24 cellular contexts compared by ENCODE assay signal in genomic region chr14:34610101-34610500, GRCh38. TPM values are rescaled to one million over a fixed set of nuclear protein-coding genes. Genes with fewer than 3 reads are reported as not detected.
A peak's percentile ranks its signal among the peaks of the same experiment; 100 is the strongest.
DNase-seq lines count a peak whose midpoint lies in the region; ATAC-seq, FAIRE-seq and TF ChIP-seq lines count a peak whose summit lies in the region.
"Had no signal": no experiment of that assay in that cellular context is flagged by ENCODE, and none has a peak within 500 bp of the region (broad histone marks: within the 10 kb centered on the region; RNA-seq: fewer than 3 reads in every experiment).

No MANE protein-coding gene starts in this region.

- H2BK20ac ChIP-seq in IMR-90 (ENCODE audit: low read depth, low read length): no peak overlapping the region

- no peak overlapping the region for H4K91ac ChIP-seq in IMR-90 (ENCODE audit: insufficient read depth, low read depth, low read length)

- H3K14ac ChIP-seq in IMR-90 (replicated peaks; ENCODE audit: low read depth, low read length): no peak overlapping the region

- no peaks in the 10 kb centered on the region for H3K27me3 ChIP-seq in IMR-90 (ENCODE audit: control insufficient read depth, insufficient read depth, low read length)
- H3K27me3 ChIP-seq: BE2C, MG63 had no signal

- H3K4me1 ChIP-seq in A549 (peaks cover 25% of the 10 kb centered on the region), IMR-90 (ENCODE audit: control insufficient read depth, insufficient read depth, low read length) (no peaks in the 10 kb centered on the region)
- H3K4me1 ChIP-seq: BE2C had no signal

- POLR2A ChIA-PET in A549 (lab: Yijun Ruan, JAX) (no interaction called here), IMR-90 (lab: Charles Lee; ENCODE audit: unreplicated experiment) (no interaction called here)

- peaks cover 75% of the 10 kb centered on the region for H3K36me3 Mint-ChIP-seq in activated T-cell treated with anti-CD3 and anti-CD28 coated beads, Interleukin-2, amount 50 U/mL, for 24 hours (ENCODE audit: low read depth)
- H3K36me3 Mint-ChIP-seq in nephron progenitor cell (ENCODE audit: low read depth): peaks cover 45% of the 10 kb centered on the region

- TF ChIP-seq EP300 in A549 (IDR thresholded peaks at IDR 0.05): no peak

- H3K27ac ChIP-seq in A549: peak overlapping the region; percentile 15 to 68; a peak in 4 of 6 replicates
- H3K27ac ChIP-seq in IMR-90 (ENCODE audit: insufficient read depth, low read length): peak overlapping the region; percentile 44; the same call in 1 of the 2 replicates
- H3K27ac ChIP-seq: RWPE1 had no signal

- in situ Hi-C loops in IMR-90 (cut with MboI; ENCODE audit: low sequenced_read_pairs): no loop called here

- intact Hi-C loops in IMR-90 (cut with micrococcal nuclease): no loop called here

- TF ChIP-seq POLR2A in A549 (IDR thresholded peaks at IDR 0.05; ENCODE audit: low read length) (no peak), IMR-90 (IDR thresholded peaks at IDR 0.05; ENCODE audit: low read depth, low read length) (no peak)

- H2AK9ac ChIP-seq in IMR-90 (replicated peaks; ENCODE audit: low read depth, low read length, poor library complexity): no peak overlapping the region

- no peak for DNase-seq in activated T-cell treated with anti-CD3 and anti-CD28 coated beads, Interleukin-2, amount 50 U/mL, for 24 hours
- no peak for DNase-seq in activated T-cell treated with anti-CD3 and anti-CD28 coated beads, Interleukin-2, amount 50 U/mL, for 1 hour
- DNase-seq in A549 (ENCODE audit: low read depth in 1 of 2, low spot score in 1 of 2): no peak
- no peak for DNase-seq in IMR-90
- DNase-seq in nephron progenitor cell: no peak
- no peak for DNase-seq in superior temporal gyrus (ENCODE audit: extremely low spot score)
- DNase-seq in cerebellar nuclear complex (lab: John Stamatoyannopoulos, UW): no peak
- DNase-seq: BE2C; CD4-positive, CD25-positive, alpha-beta regulatory T cell; DND-41; Kasumi-1; MG63; NCI-H1048; NCI-H1417 treated with DMSO at 0.1 percent for 48 hours; NCI-H187; NCI-H2227 treated with DMSO at 0.1 percent for 48 hours; NCI-H510A; NCI-H748 treated with DMSO at 0.1 percent for 48 hours; NK-92 treated with Interleukin-12 subunit alpha and Interleukin-12 subunit beta, amount 100 ng/mL, for 24 hours; SHP77 treated with DMSO at 0.1 percent for 48 hours; SK-N-SH had no signal

- CTCF ChIA-PET in A549 (lab: Yijun Ruan, JAX): interaction anchor here (0.8 kb wide), 1 partner anchor 18 kb away, joined by 3 read pairs; no protein-coding TSS in a partner anchor
- CTCF ChIA-PET in IMR-90 (lab: Yijun Ruan, JAX): no interaction called here

- peaks cover 19 to 32% of the 10 kb centered on the region in 2 experiments for H3K79me1 ChIP-seq in IMR-90 (ENCODE audit: low read depth in 1 of 2, low read length in 2 of 2)

- H2BK15ac ChIP-seq in IMR-90 (ENCODE audit: low read depth, low read length): no peak overlapping the region

- H3K4me1 Mint-ChIP-seq in activated T-cell treated with anti-CD3 and anti-CD28 coated beads, Interleukin-2, amount 50 U/mL, for 24 hours (ENCODE audit: low read depth): peaks cover 23% of the 10 kb centered on the region
- H3K4me1 Mint-ChIP-seq in nephron progenitor cell: no peaks in the 10 kb centered on the region

- 0 out of 2 replicates have a peak, but pooled peaks cover 3% of the 10 kb centered on the region for H3K9me1 ChIP-seq in IMR-90 (ENCODE audit: insufficient read depth, low read length)

- H3K56ac ChIP-seq in IMR-90 (ENCODE audit: extremely low read depth, insufficient read depth, low read length): no peak overlapping the region

- H2BK5ac ChIP-seq in IMR-90 (ENCODE audit: low read depth, low read length, poor library complexity, severe bottlenecking): no peak overlapping the region

- no TSS peak for BruUV-seq in IMR-90 (replicated peaks; lab: Mats Ljungman, UMichigan)

- no peak overlapping the region for H2AFZ ChIP-seq in IMR-90 (replicated peaks; ENCODE audit: low read length, poor library complexity)

- H3K4me3 ChIP-seq in A549 (no peak overlapping the region), IMR-90 (ENCODE audit: insufficient read depth, low read depth, low read length) (no peak overlapping the region)
- H3K4me3 ChIP-seq: GM12878, MG63 had no signal

- no peak for TF ChIP-seq RAD21 in A549 (conservative IDR thresholded peaks at IDR 0.05 in 1 of 2, IDR thresholded peaks at IDR 0.05 in 1 of 2)
- no peak for TF ChIP-seq RAD21 in IMR-90 (IDR thresholded peaks at IDR 0.05; ENCODE audit: low read length)

- H3K9ac ChIP-seq in IMR-90 (ENCODE audit: low read depth, low read length): no peak overlapping the region
- H3K9ac ChIP-seq: SK-N-SH had no signal

- no peak for FAIRE-seq in A549 (lab: Jason Lieb, UNC)
- FAIRE-seq: GM12878, H54 had no signal

- no peak overlapping the region for H2BK120ac ChIP-seq in IMR-90 (ENCODE audit: low read depth, low read length)

- no peaks in the 10 kb centered on the region for H3K9me3 ChIP-seq in A549
- H3K9me3 ChIP-seq in IMR-90 (ENCODE audit: control insufficient read depth, insufficient read depth, low read length): no peaks in the 10 kb centered on the region
- H3K9me3 ChIP-seq: BE2C, MG63, SK-N-SH had no signal

- TF ChIP-seq CTCF in A549 (IDR thresholded peaks at IDR 0.05): no peak
- TF ChIP-seq CTCF in IMR-90 (conservative IDR thresholded peaks at IDR 0.05; ENCODE audit: low read depth, low read length): no peak
- TF ChIP-seq CTCF in nephron progenitor cell (IDR thresholded peaks at IDR 0.05): no peak

- WGBS in A549 (ENCODE audit: missing lambda C conversion rate): 40% methylated on average over 3 of the region's 3 CpGs
- no CpG with 5 or more reads among the region's 3 CpGs for whole genome bisulfite sequencing in IMR-90 (ENCODE audit: extremely low coverage in 2 of 2, insufficient read length in 1 of 2), 2 experiments

- H4K5ac ChIP-seq in IMR-90 (ENCODE audit: low read depth, low read length): no peak overlapping the region

- no peak overlapping the region for H4K8ac ChIP-seq in IMR-90 (ENCODE audit: low read depth in 2 of 2, low read length in 2 of 2)

- no peak overlapping the region for H2AK5ac ChIP-seq in IMR-90 (ENCODE audit: low read depth, low read length)

- no peak overlapping the region for H3K4ac ChIP-seq in IMR-90 (ENCODE audit: low read depth, low read length)

- H3K4me3 Mint-ChIP-seq in activated T-cell treated with anti-CD3 and anti-CD28 coated beads, Interleukin-2, amount 50 U/mL, for 24 hours: no peak overlapping the region
- H3K4me3 Mint-ChIP-seq in nephron progenitor cell: no peak overlapping the region
- H3K4me3 Mint-ChIP-seq: CD4-positive, CD25-positive, alpha-beta regulatory T cell had no signal

- H3K27ac Mint-ChIP-seq in activated T-cell treated with anti-CD3 and anti-CD28 coated beads, Interleukin-2, amount 50 U/mL, for 24 hours: peak overlapping the region; percentile 37
- H3K27ac Mint-ChIP-seq in nephron progenitor cell: peak overlapping the region; percentile 64

- peaks cover 2% of the 10 kb centered on the region; the same call in 1 of the 2 replicates for H4K20me1 ChIP-seq in IMR-90 (ENCODE audit: insufficient read depth, low read length)

- no peaks in the 10 kb centered on the region for H3K9me3 Mint-ChIP-seq in activated T-cell treated with anti-CD3 and anti-CD28 coated beads, Interleukin-2, amount 50 U/mL, for 24 hours
- H3K9me3 Mint-ChIP-seq in nephron progenitor cell: no peaks in the 10 kb centered on the region

- H3K23ac ChIP-seq in IMR-90 (ENCODE audit: low read depth, low read length): no peak overlapping the region

- peak; percentile 52 to 56; a peak in 2 of 6 replicates for ATAC-seq in A549
- ATAC-seq in IMR-90 (ENCODE audit: low read depth): no peak
- ATAC-seq: GM12878 had no signal

- H3K4me2 ChIP-seq in A549: peak overlapping the region; percentile 14; the same call in 1 of the 3 replicates
- no peak overlapping the region for H3K4me2 ChIP-seq in IMR-90 (ENCODE audit: low read depth, low read length)
- H3K4me2 ChIP-seq: SK-N-SH had no signal

- no peaks in the 10 kb centered on the region for H3K27me3 Mint-ChIP-seq in activated T-cell treated with anti-CD3 and anti-CD28 coated beads, Interleukin-2, amount 50 U/mL, for 24 hours
- no peaks in the 10 kb centered on the region for H3K27me3 Mint-ChIP-seq in nephron progenitor cell (ENCODE audit: low read depth, poor library complexity)
- H3K27me3 Mint-ChIP-seq: CD4-positive, CD25-positive, alpha-beta regulatory T cell had no signal

- peaks cover 38% of the 10 kb centered on the region for H3K36me3 ChIP-seq in IMR-90 (ENCODE audit: control insufficient read depth, insufficient read depth, low read length)

- H3K18ac ChIP-seq in IMR-90 (ENCODE audit: low read depth, low read length): no peak overlapping the region

- dilution Hi-C loops in IMR-90 (cut with HindIII; ENCODE audit: low sequenced_read_pairs, unreplicated experiment): no loop called here

TF ChIP-seq in A549, 52 proteins besides CTCF, POLR2A, EP300 and RAD21 (continues in another document):
- no peak for TF ChIP-seq NFE2L2 (conservative IDR thresholded peaks at IDR 0.05; ENCODE audit: low read length)
- no peak for TF ChIP-seq ATOH8 (CRISPR knock-in tag; IDR thresholded peaks at IDR 0.05; ENCODE audit: low read depth)
- TF ChIP-seq FOXS1 (CRISPR knock-in tag; IDR thresholded peaks at IDR 0.05): no peak

TF ChIP-seq in IMR-90, 13 proteins besides CTCF, POLR2A, EP300 and RAD21 (continues in another document):
- TF ChIP-seq CEBPB (IDR thresholded peaks at IDR 0.05; ENCODE audit: low read depth, low read length) (no peak), USF2 (IDR thresholded peaks at IDR 0.05; ENCODE audit: low read depth, low read length) (no peak), RCOR1 (IDR thresholded peaks at IDR 0.05; ENCODE audit: insufficient replicate concordance, low read length) (no peak), RFX5 (IDR thresholded peaks at IDR 0.05; ENCODE audit: low read depth, low read length) (no peak), MXI1 (IDR thresholded peaks at IDR 0.05; ENCODE audit: borderline replicate concordance, low read depth, low read length) (no peak), NFE2L2 (IDR thresholded peaks at IDR 0.05; ENCODE audit: low read depth, low read length) (no peak)

RNA-seq across cellular contexts. Expression of gene SNX6, which starts 19.8 kb away (rescaled TPM):
- 99.4 and 149 TPM in 2 replicates for polyA plus RNA-seq in A549 (2011; rRNA removed)
- polyA plus RNA-seq in A549 (2012; cell fraction: cytosol; rRNA removed): 35.3 and 41.6 TPM in 2 replicates
- 30.4 and 68.7 TPM in 2 replicates for polyA plus RNA-seq in A549 (2012; cell fraction: nucleus; rRNA removed)
- polyA plus RNA-seq in A549 (2017; fragmentation: RNase III; extraction: RNeasy Plus Mini Kit Qiagen cat#74134 plus additional on column Dnase treatment): 174 to 187 TPM (median 174 TPM) in 3 replicates
- 19.7 and 24.8 TPM in 2 replicates for polyA minus RNA-seq in A549 (2011; rRNA and poly(A)+ RNA removed)
- 116 and 166 TPM in 2 replicates for total RNA-seq in IMR-90 (2012; rRNA removed)
- 67.8 and 127 TPM in 2 replicates for polyA plus RNA-seq in IMR-90 (2012; rRNA removed)
- 21.2 and 26.8 TPM in 2 replicates for polyA plus RNA-seq in IMR-90 (2012; cell fraction: cytosol; rRNA removed)
- polyA plus RNA-seq in IMR-90 (2012; cell fraction: nucleus; rRNA removed; ENCODE audit: low replicate concordance): 12.0 and 87.6 TPM in 2 replicates
